ENCODE assay signal across 13 cellular contexts in genomic region chr21:46122241-46122671, GRCh38. TPM values are rescaled to one million over a fixed set of nuclear protein-coding genes. Genes with fewer than 3 reads are reported as not detected.
DNase-seq lines count a peak whose midpoint lies in the region; ATAC-seq, FAIRE-seq and TF ChIP-seq lines count a peak whose summit lies in the region.
"Had no signal": no experiment of that assay in that cellular context is flagged by ENCODE, and none has a peak within 500 bp of the region (broad histone marks: within the 10 kb centered on the region; RNA-seq: fewer than 3 reads in every experiment).

No MANE protein-coding gene starts in this region.

- POLR2A ChIA-PET in AG04450 (lab: Yijun Ruan, JAX): interaction anchor here (1.3 kb wide), 1 partner anchor 141 kb away, joined by 4 read pairs; the partner anchor contains the start of gene COL6A1

- CTCF ChIA-PET in AG04450 (lab: Charles Lee): interaction anchor here (0.7 to 1.3 kb wide), 3 partner anchors 21 to 152 kb away, joined by 3 to 5 read pairs (median 3); no protein-coding TSS in a partner anchor

- H3K9me3 Mint-ChIP-seq in activated naive CD8-positive, alpha-beta T cell treated with anti-CD3 and anti-CD28 coated beads, Interleukin-2, amount 50 U/mL, for 24 hours: no peaks in the 10 kb centered on the region
- H3K9me3 Mint-ChIP-seq: activated CD4-positive, alpha-beta memory T cell treated with anti-CD3 and anti-CD28 coated beads for 36 hours had no signal

- H3K27ac ChIP-seq in AG04450 (ENCODE audit: low read depth, low read length): peak overlapping the region; percentile 39

- no peaks in the 10 kb centered on the region for H3K27me3 ChIP-seq in AG04450 (ENCODE audit: control insufficient read depth, insufficient read depth, low read length)
- no peaks in the 10 kb centered on the region for H3K27me3 ChIP-seq in H7 (ENCODE audit: control insufficient read depth, insufficient read depth, low read length)
- H3K27me3 ChIP-seq in bronchial epithelial cell (ENCODE audit: control insufficient read depth, insufficient read depth, low read length): no peaks in the 10 kb centered on the region

- no peak for FAIRE-seq in bronchial epithelial cell (lab: Jason Lieb, UNC)

- H3K9me3 ChIP-seq in AG04450 (ENCODE audit: control insufficient read depth, insufficient read depth, low read length): peaks cover 16% of the 10 kb centered on the region; the same call in 1 of the 2 replicates

- H3K4me3 Mint-ChIP-seq in activated naive CD8-positive, alpha-beta T cell treated with anti-CD3 and anti-CD28 coated beads, Interleukin-2, amount 50 U/mL, for 24 hours: no peak overlapping the region
- H3K4me3 Mint-ChIP-seq: activated CD4-positive, alpha-beta memory T cell treated with anti-CD3 and anti-CD28 coated beads for 36 hours had no signal

- H3K4me1 Mint-ChIP-seq in activated naive CD8-positive, alpha-beta T cell treated with anti-CD3 and anti-CD28 coated beads, Interleukin-2, amount 50 U/mL, for 24 hours: no peaks in the 10 kb centered on the region

- TF ChIP-seq CTCF in AG04450 (IDR thresholded peaks at IDR 0.05; ENCODE audit: low read depth, low read length) (no peak), bronchial epithelial cell (IDR thresholded peaks at IDR 0.05; ENCODE audit: insufficient read depth, low read length, severe bottlenecking) (no peak)

- no peak for DNase-seq in AG04450 (ENCODE audit: low read depth, low spot score)
- peak; percentile 46 for DNase-seq in H7
- DNase-seq in bronchial epithelial cell (ENCODE audit: low read depth): peak; percentile 15
- peak; percentile 85 for DNase-seq in mesenteric fat pad (ENCODE audit: low spot score)
- DNase-seq in erythroblast (lab: John Stamatoyannopoulos, UW): no peak
- DNase-seq in activated naive CD8-positive, alpha-beta T cell treated with anti-CD3 and anti-CD28 coated beads, Interleukin-2, amount 50 U/mL, for 24 hours: no peak
- DNase-seq in NCI-H1694 treated with DMSO at 0.1 percent for 48 hours (lab: John Stamatoyannopoulos, UW): no peak
- DNase-seq: activated CD4-positive, alpha-beta memory T cell treated with anti-CD3 and anti-CD28 coated beads for 36 hours; caudate nucleus; NCI-H446 treated with DMSO at 0.1 percent for 48 hours; stimulated activated CD4-positive, alpha-beta T cell treated with anti-CD3 and anti-CD28 coated beads, Interleukin-1b, Interleukin-23, amount 100 ng/mL, for 48 hours had no signal

- no peak overlapping the region for H3K4me3 ChIP-seq in AG04450 (ENCODE audit: low read depth, low read length)
- no peak overlapping the region for H3K4me3 ChIP-seq in H7 (ENCODE audit: insufficient read depth, low read depth, low read length)
- H3K4me3 ChIP-seq in bronchial epithelial cell (ENCODE audit: low read depth, low read length): no peak overlapping the region

- peaks cover 3% of the 10 kb centered on the region for H3K36me3 ChIP-seq in H7 (replicated peaks; ENCODE audit: control insufficient read depth, insufficient read depth, low read length)
- H3K36me3 ChIP-seq in bronchial epithelial cell (ENCODE audit: control insufficient read depth, insufficient read depth, low read length): no peaks in the 10 kb centered on the region

- no peak for ATAC-seq in activated naive CD8-positive, alpha-beta T cell treated with anti-CD3 and anti-CD28 coated beads, Interleukin-2, amount 50 U/mL, for 24 hours
- ATAC-seq in GM21723 (IDR thresholded peaks at IDR 0.05; ENCODE audit: unreplicated experiment): no peak

- no peak overlapping the region for H3K27ac Mint-ChIP-seq in activated naive CD8-positive, alpha-beta T cell treated with anti-CD3 and anti-CD28 coated beads, Interleukin-2, amount 50 U/mL, for 24 hours
- H3K27ac Mint-ChIP-seq: activated CD4-positive, alpha-beta memory T cell treated with anti-CD3 and anti-CD28 coated beads for 36 hours had no signal

- H3K27me3 Mint-ChIP-seq in activated naive CD8-positive, alpha-beta T cell treated with anti-CD3 and anti-CD28 coated beads, Interleukin-2, amount 50 U/mL, for 24 hours: no peaks in the 10 kb centered on the region
- H3K27me3 Mint-ChIP-seq: activated CD4-positive, alpha-beta memory T cell treated with anti-CD3 and anti-CD28 coated beads for 36 hours had no signal

- H3K36me3 Mint-ChIP-seq in activated naive CD8-positive, alpha-beta T cell treated with anti-CD3 and anti-CD28 coated beads, Interleukin-2, amount 50 U/mL, for 24 hours (ENCODE audit: low read depth): no peaks in the 10 kb centered on the region
- H3K36me3 Mint-ChIP-seq: activated CD4-positive, alpha-beta memory T cell treated with anti-CD3 and anti-CD28 coated beads for 36 hours had no signal

- TF ChIP-seq POLR2A in erythroblast (IDR thresholded peaks at IDR 0.05; ENCODE audit: low read length): no peak

RNA-seq across cellular contexts. Expression of gene COL6A2, which starts 24.3 kb away (rescaled TPM):
- polyA plus RNA-seq in AG04450 (2011; rRNA removed): 454 and 676 TPM in 2 replicates
- 266 and 343 TPM in 2 replicates for polyA minus RNA-seq in AG04450 (2011; rRNA and poly(A)+ RNA removed)
- total RNA-seq in H7 (2014; rRNA removed; shearing (Covaris generic)): 127 and 143 TPM in 2 replicates
- total RNA-seq in bronchial epithelial cell (1.0 and 12.6 TPM in 2 replicates), mesenteric fat pad (735 TPM)

RNA-seq across cellular contexts. Expression of gene FTCD, which starts 33.1 kb away (rescaled TPM):
- polyA plus RNA-seq in AG04450 (2011; rRNA removed): not detected in 2 replicates
- not detected in 2 replicates for polyA minus RNA-seq in AG04450 (2011; rRNA and poly(A)+ RNA removed)
- total RNA-seq in H7 (2014; rRNA removed; shearing (Covaris generic)): 1.6 TPM in 1 of 2 replicates, not detected in the other
- total RNA-seq in bronchial epithelial cell (not detected in 2 replicates), mesenteric fat pad (0.32 TPM)
- total RNA-seq: subcutaneous adipose tissue had no signal

Comparison
In these comparisons a context has a peak if more than half of its experiments do, and no peak if none do; other contexts are left out.
1. DNase-seq: peak in H7 (single experiment), bronchial epithelial cell (single experiment) and mesenteric fat pad (single experiment); none in AG04450 (single experiment), erythroblast (0 of 2), activated naive CD8-positive, alpha-beta T cell treated with anti-CD3 and anti-CD28 coated beads, Interleukin-2, amount 50 U/mL, for 24 hours (single experiment) and NCI-H1694 treated with DMSO at 0.1 percent for 48 hours (single experiment).